ENCODE assay signal across 7 cellular contexts in the genomic region with DNA sequence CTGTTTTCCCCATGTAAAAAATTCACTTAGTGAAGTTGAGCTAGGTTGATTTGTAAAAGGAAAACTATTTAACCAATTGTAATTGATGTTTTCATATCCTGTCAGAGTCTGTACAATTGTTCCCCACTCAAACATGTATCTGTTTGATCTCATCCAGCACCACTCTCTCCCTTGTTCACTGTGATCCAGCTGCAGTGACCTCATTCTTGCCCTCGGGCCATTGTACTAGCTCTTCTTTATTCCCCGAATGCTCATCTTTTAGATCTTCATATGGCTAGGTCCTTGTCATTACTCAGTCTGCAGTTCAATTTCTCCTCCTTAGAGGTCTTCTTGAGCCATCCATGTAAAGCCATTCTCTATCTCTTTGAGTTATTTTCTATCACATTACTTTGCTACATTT. TPM values are rescaled to one million over a fixed set of nuclear protein-coding genes. Genes with fewer than 3 reads are reported as not detected.
"Had no signal": no experiment of that assay in that cellular context is flagged by ENCODE, and none has a peak within 500 bp of the region (broad histone marks: within the 10 kb centered on the region; RNA-seq: fewer than 3 reads in every experiment).

No MANE protein-coding gene starts in this region.

RNA-seq across cellular contexts. Expression of a gene that starts 14.6 kb away (rescaled TPM):
- total RNA-seq: HepG2, HT1080, IMR-90, PC-3, Right ventricle myocardium inferior, SJSA1, T-cell had no signal
